10 cellular contexts compared by ENCODE assay signal in the genomic region with DNA sequence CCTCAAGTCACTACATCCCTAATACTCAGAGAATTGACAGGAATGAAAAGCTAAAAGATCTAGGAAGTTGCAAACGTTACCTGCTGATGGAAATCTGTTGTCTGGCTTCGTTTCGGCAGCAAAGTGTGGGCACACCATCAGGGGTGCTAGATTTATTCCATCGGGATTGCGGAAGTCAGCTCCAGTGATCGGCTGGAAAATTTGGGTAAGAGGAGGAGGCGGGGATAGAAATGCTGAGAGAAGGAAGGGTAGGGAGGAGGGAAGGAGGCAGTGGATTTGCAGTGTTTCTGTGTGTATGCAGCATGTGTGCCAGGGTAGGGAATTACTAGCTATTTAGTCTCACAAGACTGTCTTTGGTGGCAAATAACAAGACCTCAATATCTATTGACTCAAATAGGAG. TPM values are rescaled to one million over a fixed set of nuclear protein-coding genes. Genes with fewer than 3 reads are reported as not detected.
A peak's percentile ranks its signal among the peaks of the same experiment; 100 is the strongest.
DNase-seq lines count a peak whose midpoint lies in the region; ATAC-seq and TF ChIP-seq lines count a peak whose summit lies in the region.
"Had no signal": no experiment of that assay in that cellular context is flagged by ENCODE, and none has a peak within 500 bp of the region (broad histone marks: within the 10 kb centered on the region; RNA-seq: fewer than 3 reads in every experiment).

Gene CTSK, minus strand, starts transcription at position 127 of the 400 bp plus-strand sequence. CDS start 1,455 bp downstream, outside the sequence.

- no peak for TF ChIP-seq CTCF in right atrium auricular region (IDR thresholded peaks at IDR 0.05)
- TF ChIP-seq CTCF in esophagus muscularis mucosa (IDR thresholded peaks at IDR 0.05), result no peak
- TF ChIP-seq CTCF in nephron (IDR thresholded peaks at IDR 0.05; ENCODE audit: unreplicated experiment in 3 of 3), result no peak

- peak within 1 kb of the TSS; percentile 79 to 82 (median 81) for H3K4me3 Mint-ChIP-seq in nephron

- WGBS in esophagus muscularis mucosa, result 34% methylated on average over 7 of the region's 7 CpGs
- WGBS in aorta, 2 donors, result 1 to 12% methylated on average over 7 of the region's 7 CpGs

- peaks cover 25% of the 10 kb centered on the region for H3K36me3 ChIP-seq in right atrium auricular region
- H3K36me3 ChIP-seq in esophagus muscularis mucosa, result peaks cover 17 to 42% (median 37%) of the 10 kb centered on the region in 4 donors
- H3K36me3 ChIP-seq in aorta (ENCODE audit: control insufficient read depth in 1 of 2, insufficient read depth in 2 of 2, low read length in 1 of 2), result peaks cover 3 to 16% of the 10 kb centered on the region in 2 donors

- H3K27ac Mint-ChIP-seq in nephron, result peak within 1 kb of the TSS; percentile 87 to 98 (median 90)

- H3K36me3 Mint-ChIP-seq in nephron (ENCODE audit: low read depth), result peaks cover 16% of the 10 kb centered on the region

- no peaks in the 10 kb centered on the region for H3K27me3 ChIP-seq in right atrium auricular region
- H3K27me3 ChIP-seq in esophagus muscularis mucosa, result no peaks in the 10 kb centered on the region
- H3K27me3 ChIP-seq in aorta (ENCODE audit: control insufficient read depth in 1 of 2, insufficient read depth in 2 of 2, low read length in 1 of 2), result no peaks in the 10 kb centered on the region

- H3K9me3 ChIP-seq in right atrium auricular region (no peaks in the 10 kb centered on the region), esophagus muscularis mucosa (no peaks in the 10 kb centered on the region), aorta (ENCODE audit: control insufficient read depth, low read length) (no peaks in the 10 kb centered on the region)

- ATAC-seq in Right ventricle myocardium inferior (peak; percentile 49), aorta (ENCODE audit: low FRiP score) (peak; percentile 76), GM18502 (IDR thresholded peaks at IDR 0.05; ENCODE audit: poor library complexity, unreplicated experiment) (no peak)

- H3K27me3 Mint-ChIP-seq in nephron (ENCODE audit: low read depth), result no peaks in the 10 kb centered on the region

- H3K9me3 Mint-ChIP-seq in nephron, result no peaks in the 10 kb centered on the region

- no peak for TF ChIP-seq POLR2A in esophagus muscularis mucosa (IDR thresholded peaks at IDR 0.05; ENCODE audit: low read depth)

- H3K4me3 ChIP-seq in right atrium auricular region, result peak within 1 kb of the TSS in 1 of 2 donors; percentile 31
- peak within 1 kb of the TSS; percentile 30 to 53 (median 41) for H3K4me3 ChIP-seq in esophagus muscularis mucosa
- H3K4me3 ChIP-seq in aorta (ENCODE audit: low read length in 2 of 2), result peak within 1 kb of the TSS; percentile 75 to 88

- intact Hi-C loops in Right ventricle myocardium inferior (cut with DNase I) (no loop called here), esophagus muscularis mucosa (cut with DNase I) (no loop called here), aorta (cut with DNase I) (no loop called here)

- H3K4me1 ChIP-seq in right atrium auricular region (no peaks in the 10 kb centered on the region), esophagus muscularis mucosa (peaks cover 0 to 24% (median 15%) of the 10 kb centered on the region in 4 donors), aorta (ENCODE audit: control insufficient read depth in 1 of 2, insufficient read depth in 2 of 2, low read length in 2 of 2) (no peaks in the 10 kb centered on the region)

- H3K27ac ChIP-seq in right atrium auricular region (peak within 1 kb of the TSS in 1 of 2 donors; percentile 23), esophagus muscularis mucosa (replicated peaks in 1 of 4) (peak within 1 kb of the TSS; percentile 29 to 46 (median 34)), aorta (ENCODE audit: low read depth in 1 of 2, low read length in 2 of 2) (no peak within 1 kb of the TSS)

- no peak for TF ChIP-seq EP300 in esophagus muscularis mucosa (IDR thresholded peaks at IDR 0.05)

- DNase-seq in Right ventricle myocardium inferior (ENCODE audit: missing footprints) (no peak), right atrium auricular region (ENCODE audit: low spot score) (no peak), esophagus muscularis mucosa (ENCODE audit: extremely low spot score) (no peak), aorta (no peak), NCI-H1092 (lab: John Stamatoyannopoulos, UW) (no peak), midbrain (lab: John Stamatoyannopoulos, UW) (no peak)
- DNase-seq: glutamatergic neuron, NCI-H510A treated with DMSO at 0.1 percent for 48 hours had no signal

- peaks cover 24% of the 10 kb centered on the region for H3K4me1 Mint-ChIP-seq in nephron

RNA-seq across cellular contexts. Expression of gene CTSK, which starts in this region (rescaled TPM):
- 6.2 TPM for total RNA-seq in Right ventricle myocardium inferior
- 1 to 10 TPM; 7.5 to 9.4 TPM for total RNA-seq in right atrium auricular region
- total RNA-seq in esophagus muscularis mucosa, result 10 to 100 TPM; 29.5 to 49.3 (median 32.7) TPM
- total RNA-seq in aorta, result 100 to 1,000 TPM in 1 of 2 donors, 10 to 100 TPM in 1; 50.0 to 107 TPM
- 100 to 1,000 TPM in 1 of 2 donors, 10 to 100 TPM in 1; 75.0 to 115 TPM for polyA plus RNA-seq in aorta

Comparison
In these comparisons a context has a peak if more than half of its experiments do, and no peak if none do; other contexts are left out.
1. H3K27ac ChIP-seq: peak in esophagus muscularis mucosa (4 of 4); none in aorta (0 of 2).